1 cellular context compared by ENCODE assay signal in the genomic region with DNA sequence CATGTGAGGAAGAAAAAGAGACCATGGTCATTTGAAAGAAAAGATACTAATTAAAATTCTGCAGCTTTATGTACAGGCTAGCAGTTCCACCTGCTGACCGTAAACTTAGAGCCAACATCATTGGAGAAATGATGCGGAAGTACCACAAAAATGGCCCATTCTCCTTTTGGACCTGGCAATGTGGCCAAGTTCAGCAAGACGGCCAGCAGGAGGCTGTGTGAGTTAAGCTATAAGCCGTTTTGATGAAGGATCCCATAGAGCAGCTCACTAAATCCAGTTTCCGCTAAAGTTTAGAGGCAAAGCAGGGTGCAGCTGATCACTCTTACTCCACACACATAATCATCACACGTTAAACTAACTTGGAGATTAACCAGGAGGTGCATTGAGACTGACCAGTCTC.
TF ChIP-seq lines count a peak whose summit lies in the region.

No MANE protein-coding gene starts in this region.

TF ChIP-seq in HCT116, 20 proteins besides CTCF, POLR2A, EP300 and RAD21 (continued from another document):
- TF ChIP-seq REST (IDR thresholded peaks at IDR 0.05; ENCODE audit: low read depth) (no peak), ZNF274 (IDR thresholded peaks at IDR 0.05; ENCODE audit: low read depth, low read length) (no peak), ELF1 (IDR thresholded peaks at IDR 0.05; ENCODE audit: borderline replicate concordance, low read depth) (no peak), ATF3 (IDR thresholded peaks at IDR 0.05) (no peak), FOSL1 (IDR thresholded peaks at IDR 0.05; ENCODE audit: low read depth) (no peak), EZH2 (IDR thresholded peaks at IDR 0.05) (no peak), SRF (IDR thresholded peaks at IDR 0.05; ENCODE audit: low read depth) (no peak), EGR1 (IDR thresholded peaks at IDR 0.05; ENCODE audit: low read depth) (no peak)
- TF ChIP-seq, protein P1, sequence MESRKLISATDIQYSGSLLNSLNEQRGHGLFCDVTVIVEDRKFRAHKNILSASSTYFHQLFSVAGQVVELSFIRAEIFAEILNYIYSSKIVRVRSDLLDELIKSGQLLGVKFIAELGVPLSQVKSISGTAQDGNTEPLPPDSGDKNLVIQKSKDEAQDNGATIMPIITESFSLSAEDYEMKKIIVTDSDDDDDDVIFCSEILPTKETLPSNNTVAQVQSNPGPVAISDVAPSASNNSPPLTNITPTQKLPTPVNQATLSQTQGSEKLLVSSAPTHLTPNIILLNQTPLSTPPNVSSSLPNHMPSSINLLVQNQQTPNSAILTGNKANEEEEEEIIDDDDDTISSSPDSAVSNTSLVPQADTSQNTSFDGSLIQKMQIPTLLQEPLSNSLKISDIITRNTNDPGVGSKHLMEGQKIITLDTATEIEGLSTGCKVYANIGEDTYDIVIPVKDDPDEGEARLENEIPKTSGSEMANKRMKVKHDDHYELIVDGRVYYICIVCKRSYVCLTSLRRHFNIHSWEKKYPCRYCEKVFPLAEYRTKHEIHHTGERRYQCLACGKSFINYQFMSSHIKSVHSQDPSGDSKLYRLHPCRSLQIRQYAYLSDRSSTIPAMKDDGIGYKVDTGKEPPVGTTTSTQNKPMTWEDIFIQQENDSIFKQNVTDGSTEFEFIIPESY (IDR thresholded peaks at IDR 0.05; ENCODE audit: extremely low read depth, insufficient replicate concordance, low read length), result no peak
TF ChIP-seq in HCT116: peak in this region for 0.
